ENCODE assay signal across 22 cellular contexts in the genomic region with DNA sequence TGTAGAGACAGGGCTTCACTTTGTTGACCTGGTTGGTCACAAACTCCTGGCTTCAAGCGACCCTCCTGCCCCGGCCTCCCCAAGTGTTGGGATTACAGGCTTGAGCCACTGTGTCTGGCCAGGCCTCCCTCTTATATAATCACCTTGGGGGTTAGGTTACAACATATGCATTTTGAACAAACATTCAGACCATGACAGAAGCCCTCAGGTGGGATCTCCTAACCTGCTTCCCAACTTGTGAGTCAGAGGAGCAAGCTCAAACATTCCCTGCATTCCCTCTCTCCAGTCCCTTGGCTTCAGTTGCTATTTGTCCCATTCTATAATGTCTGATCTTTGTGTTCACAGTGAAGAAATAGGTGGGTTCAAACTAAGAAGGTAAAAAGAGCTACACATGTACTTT.
A peak's percentile ranks its signal among the peaks of the same experiment; 100 is the strongest.
DNase-seq lines count a peak whose midpoint lies in the region; ATAC-seq, FAIRE-seq and TF ChIP-seq lines count a peak whose summit lies in the region.
"Had no signal": no experiment of that assay in that cellular context is flagged by ENCODE, and none has a peak within 500 bp of the region (broad histone marks: within the 10 kb centered on the region; RNA-seq: fewer than 3 reads in every experiment).

No MANE protein-coding gene starts in this region.

- H3K9me3 ChIP-seq in breast epithelium, result no peaks in the 10 kb centered on the region
- no peaks in the 10 kb centered on the region for H3K9me3 ChIP-seq in endodermal cell (ENCODE audit: control insufficient read depth, low read length)
- no peaks in the 10 kb centered on the region for H3K9me3 ChIP-seq in keratinocyte (ENCODE audit: control insufficient read depth, low read depth, low read length)

- H3K4me3 ChIP-seq in breast epithelium, result no peak overlapping the region
- no peak overlapping the region for H3K4me3 ChIP-seq in endodermal cell (ENCODE audit: low read length)
- no peak overlapping the region for H3K4me3 ChIP-seq in keratinocyte (ENCODE audit: control insufficient read depth in 2 of 3, extremely low read depth in 1 of 3, insufficient read depth in 2 of 3, low read depth in 1 of 3, low read length in 3 of 3)
- H3K4me3 ChIP-seq: GM12878, SK-N-MC had no signal

- POLR2A ChIA-PET in MCF 10A (lab: Yijun Ruan, JAX), result no interaction called here

- H3K27me3 Mint-ChIP-seq in MCF 10A (ENCODE audit: insufficient read depth, unreplicated experiment) (peaks cover 47% of the 10 kb centered on the region), endodermal cell (ENCODE audit: insufficient read depth) (no peaks in the 10 kb centered on the region)
- no peaks in the 10 kb centered on the region for H3K27me3 Mint-ChIP-seq in activated CD8-positive, alpha-beta memory T cell treated with anti-CD3 and anti-CD28 coated beads, Interleukin-2, amount 10 ng/mL, durations not matched to agents 7 days and 5 days

- CTCF ChIA-PET in MCF 10A (lab: Yijun Ruan, JAX), result no interaction called here
- CTCF ChIA-PET in activated CD8-positive, alpha-beta memory T cell treated with anti-CD3 and anti-CD28 coated beads, Interleukin-2, amount 10 ng/mL, durations not matched to agents 7 days and 5 days (lab: Charles Lee), result no interaction called here

- FAIRE-seq in keratinocyte (lab: Jason Lieb, UNC), result peak; percentile 84
- FAIRE-seq: GM12878, GM19239, H54 had no signal

- no peaks in the 10 kb centered on the region for H3K4me1 Mint-ChIP-seq in MCF 10A (ENCODE audit: insufficient read depth, unreplicated experiment)
- H3K4me1 Mint-ChIP-seq in endodermal cell, result no peaks in the 10 kb centered on the region
- H3K4me1 Mint-ChIP-seq in activated CD8-positive, alpha-beta memory T cell treated with anti-CD3 and anti-CD28 coated beads, Interleukin-2, amount 10 ng/mL, durations not matched to agents 7 days and 5 days, result no peaks in the 10 kb centered on the region

- DNase-seq in MCF 10A (ENCODE audit: unreplicated experiment) (peak; percentile 17), breast epithelium (ENCODE audit: low spot score in 2 of 2) (no peak), endodermal cell (peak; percentile 40), keratinocyte (ENCODE audit: low read depth, low spot score) (peak; percentile 15), 8988T (no peak), NCI-H1436 treated with DMSO at 0.1 percent for 48 hours (lab: John Stamatoyannopoulos, UW) (no peak), superior temporal gyrus (ENCODE audit: extremely low spot score) (no peak)
- no peak for DNase-seq in activated CD8-positive, alpha-beta memory T cell treated with anti-CD3 and anti-CD28 coated beads, Interleukin-2, amount 10 ng/mL, durations not matched to agents 7 days and 5 days
- DNase-seq: DMS153; GDM1; NCI-H1092; NCI-H1436; NCI-H1930; NCI-H446 treated with DMSO at 0.1 percent for 48 hours; NCI-H526; NCI-H82; NK-92 treated with Interleukin-12 subunit alpha and Interleukin-12 subunit beta, amount 100 ng/mL, for 24 hours; SIG-M5 had no signal

- WGBS in endodermal cell (ENCODE audit: insufficient coverage in 1 of 2, insufficient read length in 1 of 2), 2 experiments, result 80 to 96% methylated on average over 2 of the region's 2 CpGs

- H3K4me2 ChIP-seq in keratinocyte (ENCODE audit: control insufficient read depth, extremely low read depth, insufficient read depth, low read depth, low read length), result peak overlapping the region; percentile 28

- dilution Hi-C loops in keratinocyte (cut with MboI; ENCODE audit: extremely low pct_ligation_motif_present, low sequenced_read_pairs), result no loop called here

- no peaks in the 10 kb centered on the region for H3K36me3 ChIP-seq in breast epithelium
- no peaks in the 10 kb centered on the region for H3K36me3 ChIP-seq in endodermal cell (ENCODE audit: control insufficient read depth, insufficient read depth, low read length)
- no peaks in the 10 kb centered on the region for H3K36me3 ChIP-seq in keratinocyte (ENCODE audit: control insufficient read depth in 2 of 2, extremely low read depth in 1 of 2, insufficient read depth in 2 of 2, low read length in 2 of 2)

- peaks cover 0 to 46% of the 10 kb centered on the region in 2 donors for H3K27me3 ChIP-seq in breast epithelium
- no peaks in the 10 kb centered on the region for H3K27me3 ChIP-seq in endodermal cell (ENCODE audit: control insufficient read depth, insufficient read depth, low read length, poor library complexity, severe bottlenecking)
- no peaks in the 10 kb centered on the region for H3K27me3 ChIP-seq in keratinocyte (ENCODE audit: control insufficient read depth, extremely low read depth, insufficient read depth, low read length)

- TF ChIP-seq CTCF in MCF 10A (IDR thresholded peaks at IDR 0.05; ENCODE audit: unreplicated experiment), result no peak
- no peak for TF ChIP-seq CTCF in breast epithelium (IDR thresholded peaks at IDR 0.05)
- TF ChIP-seq CTCF in endodermal cell (conservative IDR thresholded peaks at IDR 0.05), result no peak
- TF ChIP-seq CTCF in keratinocyte (optimal IDR thresholded peaks at IDR 0.05 in 1 of 3, IDR thresholded peaks at IDR 0.05 in 1 of 3, conservative IDR thresholded peaks at IDR 0.05 in 1 of 3; ENCODE audit: extremely low read depth in 1 of 3, insufficient read depth in 2 of 3, low read length in 3 of 3), result no peak

- H3K9ac ChIP-seq in endodermal cell (ENCODE audit: extremely low read depth, low read length, poor library complexity, severe bottlenecking) (no peak overlapping the region), keratinocyte (ENCODE audit: control insufficient read depth, extremely low read depth, insufficient read depth, low read length) (no peak overlapping the region)

- H3K79me2 ChIP-seq in keratinocyte (ENCODE audit: control insufficient read depth, insufficient read depth, low read length), result no peaks in the 10 kb centered on the region

- no peak overlapping the region for H3K4me3 Mint-ChIP-seq in MCF 10A (ENCODE audit: unreplicated experiment)
- no peak overlapping the region for H3K4me3 Mint-ChIP-seq in endodermal cell
- no peak overlapping the region for H3K4me3 Mint-ChIP-seq in activated CD8-positive, alpha-beta memory T cell treated with anti-CD3 and anti-CD28 coated beads, Interleukin-2, amount 10 ng/mL, durations not matched to agents 7 days and 5 days

- BruUV-seq in MCF 10A (replicated peaks; lab: Mats Ljungman, UMichigan), result no TSS peak

- H3K9me1 ChIP-seq in keratinocyte (ENCODE audit: control insufficient read depth, extremely low read depth, insufficient read depth, low read length), result no peaks in the 10 kb centered on the region

- no peak for ATAC-seq in activated CD8-positive, alpha-beta memory T cell treated with anti-CD3 and anti-CD28 coated beads, Interleukin-2, amount 10 ng/mL, durations not matched to agents 7 days and 5 days
- ATAC-seq: GM12878 had no signal

- TF ChIP-seq POLR2A in breast epithelium (IDR thresholded peaks at IDR 0.05), result no peak

- no peaks in the 10 kb centered on the region for H4K20me1 ChIP-seq in keratinocyte (ENCODE audit: control insufficient read depth, extremely low read depth, insufficient read depth, low read length)

- H3K36me3 Mint-ChIP-seq in MCF 10A (ENCODE audit: insufficient read depth, unreplicated experiment) (no peaks in the 10 kb centered on the region), endodermal cell (ENCODE audit: low read depth) (no peaks in the 10 kb centered on the region)
- no peaks in the 10 kb centered on the region for H3K36me3 Mint-ChIP-seq in activated CD8-positive, alpha-beta memory T cell treated with anti-CD3 and anti-CD28 coated beads, Interleukin-2, amount 10 ng/mL, durations not matched to agents 7 days and 5 days

- H3K9me3 Mint-ChIP-seq in MCF 10A (ENCODE audit: unreplicated experiment) (no peaks in the 10 kb centered on the region), endodermal cell (peaks cover 23% of the 10 kb centered on the region)
- H3K9me3 Mint-ChIP-seq in activated CD8-positive, alpha-beta memory T cell treated with anti-CD3 and anti-CD28 coated beads, Interleukin-2, amount 10 ng/mL, durations not matched to agents 7 days and 5 days (ENCODE audit: low read depth), result peaks cover 3% of the 10 kb centered on the region

- H3K27ac ChIP-seq in breast epithelium (no peak overlapping the region), endodermal cell (ENCODE audit: low read depth, low read length) (no peak overlapping the region), keratinocyte (ENCODE audit: control insufficient read depth, insufficient read depth, low read length) (no peak overlapping the region)
- H3K27ac ChIP-seq: SK-N-MC had no signal

- H3K4me1 ChIP-seq in breast epithelium, result no peaks in the 10 kb centered on the region
- no peaks in the 10 kb centered on the region for H3K4me1 ChIP-seq in endodermal cell (ENCODE audit: control insufficient read depth, insufficient read depth, low read length)
- peaks cover 14% of the 10 kb centered on the region for H3K4me1 ChIP-seq in keratinocyte (ENCODE audit: control insufficient read depth, extremely low read depth, insufficient read depth, low read length)

- intact Hi-C loops in MCF 10A (cut with micrococcal nuclease) (no loop called here), breast epithelium (cut with DNase I; ENCODE audit: low total_unique reads) (no loop called here)

- H2AFZ ChIP-seq in keratinocyte (ENCODE audit: control insufficient read depth, low read length), result no peak overlapping the region

- no peak overlapping the region for H3K27ac Mint-ChIP-seq in MCF 10A (ENCODE audit: low read depth, unreplicated experiment)
- H3K27ac Mint-ChIP-seq in endodermal cell, result no peak overlapping the region
- H3K27ac Mint-ChIP-seq in activated CD8-positive, alpha-beta memory T cell treated with anti-CD3 and anti-CD28 coated beads, Interleukin-2, amount 10 ng/mL, durations not matched to agents 7 days and 5 days, result no peak overlapping the region

Comparison
In these comparisons a context has a peak if more than half of its experiments do, and no peak if none do; other contexts are left out.
1. DNase-seq: peak in MCF 10A (single experiment), endodermal cell (single experiment) and keratinocyte (single experiment); none in breast epithelium (0 of 2), 8988T (single experiment), activated CD8-positive, alpha-beta memory T cell treated with anti-CD3 and anti-CD28 coated beads, Interleukin-2, amount 10 ng/mL, durations not matched to agents 7 days and 5 days (single experiment), NCI-H1436 treated with DMSO at 0.1 percent for 48 hours (single experiment) and superior temporal gyrus (single experiment).